24 cellular contexts compared by ENCODE assay signal in the genomic region with DNA sequence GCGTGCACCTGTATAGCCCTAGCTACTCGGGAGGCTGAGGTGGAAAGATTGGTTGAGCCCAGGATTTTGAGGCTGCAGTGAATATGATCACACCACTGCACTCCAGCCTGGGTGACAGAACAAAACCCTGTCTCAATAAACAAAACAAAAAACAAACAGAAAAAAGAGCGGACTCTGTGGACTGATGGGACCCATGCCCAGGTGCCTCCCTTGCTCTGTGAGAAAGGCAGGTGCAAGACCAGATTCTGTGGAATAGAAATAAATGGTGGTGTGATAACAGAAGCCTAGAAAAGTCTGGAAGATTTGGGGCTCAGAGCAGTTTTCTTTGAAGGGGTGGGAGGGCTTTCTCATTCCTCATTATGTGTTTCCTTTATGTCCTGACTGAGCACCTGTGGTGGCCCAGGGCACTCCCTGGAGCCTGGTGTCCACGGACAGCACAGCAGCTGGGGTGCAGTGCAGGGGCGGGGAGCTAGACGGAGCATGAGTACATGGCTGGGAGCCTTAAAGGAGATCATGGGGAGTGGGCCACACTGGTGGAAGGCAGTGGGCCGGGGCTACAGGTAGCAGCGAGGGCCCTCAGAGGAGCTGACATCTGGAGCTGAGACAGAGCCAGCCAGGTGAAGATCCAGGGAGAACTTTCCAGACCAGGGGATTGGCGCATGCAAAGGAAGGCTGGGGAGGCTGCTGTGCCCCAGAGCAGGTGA. TPM values are rescaled to one million over a fixed set of nuclear protein-coding genes. Genes with fewer than 3 reads are reported as not detected.
A peak's percentile ranks its signal among the peaks of the same experiment; 100 is the strongest.
DNase-seq lines count a peak whose midpoint lies in the region; ATAC-seq and TF ChIP-seq lines count a peak whose summit lies in the region.
"Had no signal": no experiment of that assay in that cellular context is flagged by ENCODE, and none has a peak within 500 bp of the region (broad histone marks: within the 10 kb centered on the region; RNA-seq: fewer than 3 reads in every experiment).

No MANE protein-coding gene starts in this region.

- H3K27me3 Mint-ChIP-seq in activated CD8-positive, alpha-beta T cell treated with anti-CD3 and anti-CD28 coated beads, Interleukin-2, amount 10 ng/mL, durations not matched to agents 7 days and 5 days (ENCODE audit: low read depth): no peaks in the 10 kb centered on the region
- no peaks in the 10 kb centered on the region for H3K27me3 Mint-ChIP-seq in activated CD8-positive, alpha-beta T cell treated with anti-CD3 and anti-CD28 coated beads for 36 hours
- H3K27me3 Mint-ChIP-seq in nephron progenitor cell (ENCODE audit: low read depth, poor library complexity) (no peaks in the 10 kb centered on the region), type B pancreatic cell (no peaks in the 10 kb centered on the region)
- no peaks in the 10 kb centered on the region for H3K27me3 Mint-ChIP-seq in natural killer cell treated with Interleukin-12 subunit alpha and Interleukin-12 subunit beta and Interleukin-15 and Interleukin-18, amount 100 ng/mL, for 72 hours
- H3K27me3 Mint-ChIP-seq: B cell had no signal

- peak overlapping the region; percentile 34 for H3K27ac Mint-ChIP-seq in activated CD8-positive, alpha-beta T cell treated with anti-CD3 and anti-CD28 coated beads, Interleukin-2, amount 10 ng/mL, durations not matched to agents 7 days and 5 days
- no peak overlapping the region for H3K27ac Mint-ChIP-seq in activated CD8-positive, alpha-beta T cell treated with anti-CD3 and anti-CD28 coated beads for 36 hours
- H3K27ac Mint-ChIP-seq in nephron progenitor cell: peak overlapping the region; percentile 55
- peak overlapping the region; percentile 55 for H3K27ac Mint-ChIP-seq in type B pancreatic cell
- no peak overlapping the region for H3K27ac Mint-ChIP-seq in natural killer cell treated with Interleukin-12 subunit alpha and Interleukin-12 subunit beta and Interleukin-15 and Interleukin-18, amount 100 ng/mL, for 72 hours
- H3K27ac Mint-ChIP-seq: B cell; CD8-positive, alpha-beta T cell had no signal

- no peak for DNase-seq in activated CD8-positive, alpha-beta T cell treated with anti-CD3 and anti-CD28 coated beads, Interleukin-2, amount 10 ng/mL, durations not matched to agents 7 days and 5 days
- no peak for DNase-seq in activated CD8-positive, alpha-beta T cell treated with anti-CD3 and anti-CD28 coated beads for 36 hours
- DNase-seq in nephron progenitor cell (no peak), type B pancreatic cell (ENCODE audit: extremely low spot score, unreplicated experiment) (no peak), NCI-H1092 (lab: John Stamatoyannopoulos, UW) (no peak), SKM-1 treated with dmso at 0.1 percent for 144 hours (lab: John Stamatoyannopoulos, UW; ENCODE audit: unreplicated experiment) (no peak)
- DNase-seq in natural killer cell treated with Interleukin-12 subunit alpha and Interleukin-12 subunit beta and Interleukin-15 and Interleukin-18, amount 100 ng/mL, for 72 hours (ENCODE audit: low spot score): no peak
- DNase-seq: Caco-2; CD8-positive, alpha-beta T cell; DMS79 treated with DMSO at 0.1 percent for 48 hours; Karpas-422; NCI-H1092 treated with DMSO at 0.1 percent for 48 hours; NCI-H1436; NCI-H187; NCI-H2081 treated with DMSO at 0.1 percent for 48 hours; NCI-H2171 treated with DMSO at 0.1 percent for 48 hours; NCI-H524; NCI-H774; SIG-M5 had no signal

- H3K4me3 Mint-ChIP-seq in activated CD8-positive, alpha-beta T cell treated with anti-CD3 and anti-CD28 coated beads, Interleukin-2, amount 10 ng/mL, durations not matched to agents 7 days and 5 days: no peak overlapping the region
- H3K4me3 Mint-ChIP-seq in activated CD8-positive, alpha-beta T cell treated with anti-CD3 and anti-CD28 coated beads for 36 hours: no peak overlapping the region
- H3K4me3 Mint-ChIP-seq in nephron progenitor cell: no peak overlapping the region
- H3K4me3 Mint-ChIP-seq in type B pancreatic cell: no peak overlapping the region
- no peak overlapping the region for H3K4me3 Mint-ChIP-seq in natural killer cell treated with Interleukin-12 subunit alpha and Interleukin-12 subunit beta and Interleukin-15 and Interleukin-18, amount 100 ng/mL, for 72 hours
- H3K4me3 Mint-ChIP-seq: B cell; CD8-positive, alpha-beta T cell had no signal

- H3K9me3 Mint-ChIP-seq in activated CD8-positive, alpha-beta T cell treated with anti-CD3 and anti-CD28 coated beads, Interleukin-2, amount 10 ng/mL, durations not matched to agents 7 days and 5 days (ENCODE audit: insufficient read depth): no peaks in the 10 kb centered on the region
- H3K9me3 Mint-ChIP-seq in activated CD8-positive, alpha-beta T cell treated with anti-CD3 and anti-CD28 coated beads for 36 hours: no peaks in the 10 kb centered on the region
- H3K9me3 Mint-ChIP-seq in nephron progenitor cell: peaks cover 2% of the 10 kb centered on the region
- H3K9me3 Mint-ChIP-seq in type B pancreatic cell: no peaks in the 10 kb centered on the region
- no peaks in the 10 kb centered on the region for H3K9me3 Mint-ChIP-seq in natural killer cell treated with Interleukin-12 subunit alpha and Interleukin-12 subunit beta and Interleukin-15 and Interleukin-18, amount 100 ng/mL, for 72 hours
- H3K9me3 Mint-ChIP-seq: CD8-positive, alpha-beta T cell had no signal

- H3K36me3 Mint-ChIP-seq in activated CD8-positive, alpha-beta T cell treated with anti-CD3 and anti-CD28 coated beads, Interleukin-2, amount 10 ng/mL, durations not matched to agents 7 days and 5 days (ENCODE audit: low read depth): peaks cover 51% of the 10 kb centered on the region
- peaks cover 37% of the 10 kb centered on the region for H3K36me3 Mint-ChIP-seq in activated CD8-positive, alpha-beta T cell treated with anti-CD3 and anti-CD28 coated beads for 36 hours (ENCODE audit: low read depth)
- peaks cover 57% of the 10 kb centered on the region for H3K36me3 Mint-ChIP-seq in nephron progenitor cell (ENCODE audit: low read depth)
- H3K36me3 Mint-ChIP-seq in type B pancreatic cell: peaks cover 16% of the 10 kb centered on the region
- H3K36me3 Mint-ChIP-seq in natural killer cell treated with Interleukin-12 subunit alpha and Interleukin-12 subunit beta and Interleukin-15 and Interleukin-18, amount 100 ng/mL, for 72 hours: peaks cover 4% of the 10 kb centered on the region

- ATAC-seq in activated CD8-positive, alpha-beta T cell treated with anti-CD3 and anti-CD28 coated beads, Interleukin-2, amount 10 ng/mL, durations not matched to agents 7 days and 5 days: no peak
- ATAC-seq in activated CD8-positive, alpha-beta T cell treated with anti-CD3 and anti-CD28 coated beads for 36 hours: no peak
- ATAC-seq in natural killer cell treated with Interleukin-12 subunit alpha and Interleukin-12 subunit beta and Interleukin-15 and Interleukin-18, amount 100 ng/mL, for 72 hours: no peak
- ATAC-seq: CD8-positive, alpha-beta T cell; HepG2 had no signal

- intact Hi-C loops in activated CD8-positive, alpha-beta T cell treated with anti-CD3 and anti-CD28 coated beads for 36 hours (cut with micrococcal nuclease): no loop called here

- CTCF ChIA-PET in activated CD8-positive, alpha-beta T cell treated with anti-CD3 and anti-CD28 coated beads, Interleukin-2, amount 10 ng/mL, durations not matched to agents 7 days and 5 days (lab: Charles Lee): interaction anchor here (1.2 kb wide), 1 partner anchor 98 kb away, joined by 4 read pairs; no protein-coding TSS in a partner anchor
- CTCF ChIA-PET in activated CD8-positive, alpha-beta T cell treated with anti-CD3 and anti-CD28 coated beads for 36 hours (lab: Charles Lee): interaction anchor here (1.4 to 2.9 kb wide), 2 partner anchors 10 to 98 kb away, joined by 3 to 10 read pairs; no protein-coding TSS in a partner anchor

- peak overlapping the region; percentile 54 for H3K27ac ChIP-seq in cingulate gyrus (ENCODE audit: low read depth, low read length)
- H3K27ac ChIP-seq: 22Rv1, C4-2B had no signal

- TF ChIP-seq CTCF in activated CD8-positive, alpha-beta T cell treated with anti-CD3 and anti-CD28 coated beads for 36 hours (IDR thresholded peaks at IDR 0.05): no peak
- TF ChIP-seq CTCF in nephron progenitor cell (IDR thresholded peaks at IDR 0.05) (no peak), type B pancreatic cell (conservative IDR thresholded peaks at IDR 0.05) (no peak)

- peaks cover 7% of the 10 kb centered on the region for H3K4me1 Mint-ChIP-seq in activated CD8-positive, alpha-beta T cell treated with anti-CD3 and anti-CD28 coated beads, Interleukin-2, amount 10 ng/mL, durations not matched to agents 7 days and 5 days (ENCODE audit: low read depth)
- peaks cover 7% of the 10 kb centered on the region for H3K4me1 Mint-ChIP-seq in activated CD8-positive, alpha-beta T cell treated with anti-CD3 and anti-CD28 coated beads for 36 hours (ENCODE audit: low read depth)
- H3K4me1 Mint-ChIP-seq in nephron progenitor cell (peaks cover 7% of the 10 kb centered on the region), type B pancreatic cell (ENCODE audit: unreplicated experiment) (no peaks in the 10 kb centered on the region)
- no peaks in the 10 kb centered on the region for H3K4me1 Mint-ChIP-seq in natural killer cell treated with Interleukin-12 subunit alpha and Interleukin-12 subunit beta and Interleukin-15 and Interleukin-18, amount 100 ng/mL, for 72 hours (ENCODE audit: low read depth in 2 of 2)
- H3K4me1 Mint-ChIP-seq: B cell had no signal

- POLR2A ChIA-PET in activated CD8-positive, alpha-beta T cell treated with anti-CD3 and anti-CD28 coated beads, Interleukin-2, amount 10 ng/mL, durations not matched to agents 7 days and 5 days (lab: Charles Lee): no interaction called here
- POLR2A ChIA-PET in activated CD8-positive, alpha-beta T cell treated with anti-CD3 and anti-CD28 coated beads for 36 hours (lab: Charles Lee): interaction anchor here (1.6 kb wide), 1 partner anchor 10 kb away, joined by 3 read pairs; no protein-coding TSS in a partner anchor

RNA-seq across cellular contexts. Expression of a gene that starts 15.4 kb away (rescaled TPM):
- 1 to 10 TPM; 2.4 to 2.8 TPM for total RNA-seq in activated CD8-positive, alpha-beta T cell treated with anti-CD3 and anti-CD28 coated beads, Interleukin-2, amount 10 ng/mL, durations not matched to agents 7 days and 5 days
- total RNA-seq in activated CD8-positive, alpha-beta T cell treated with anti-CD3 and anti-CD28 coated beads for 36 hours: 1 to 10 TPM; 2.9 to 3.0 TPM
- total RNA-seq in type B pancreatic cell (ENCODE audit: low replicate concordance): 4.5 and 4.9 TPM in 2 replicates
- total RNA-seq in natural killer cell treated with Interleukin-12 subunit alpha and Interleukin-12 subunit beta and Interleukin-15 and Interleukin-18, amount 100 ng/mL, for 72 hours: 1 to 10 TPM in 1 of 2 donors, under 1 TPM in 1; 0.95 to 2.1 TPM

RNA-seq across cellular contexts. Expression of a gene that starts 15.6 kb away (rescaled TPM):
- 10 to 100 TPM; 89.3 to 95.7 TPM for total RNA-seq in activated CD8-positive, alpha-beta T cell treated with anti-CD3 and anti-CD28 coated beads, Interleukin-2, amount 10 ng/mL, durations not matched to agents 7 days and 5 days
- total RNA-seq in activated CD8-positive, alpha-beta T cell treated with anti-CD3 and anti-CD28 coated beads for 36 hours: 10 to 100 TPM; 87.6 to 95.3 TPM
- total RNA-seq in type B pancreatic cell (ENCODE audit: low replicate concordance): 64.3 and 83.6 TPM in 2 replicates
- 10 to 100 TPM; 69.2 to 81.4 TPM for total RNA-seq in natural killer cell treated with Interleukin-12 subunit alpha and Interleukin-12 subunit beta and Interleukin-15 and Interleukin-18, amount 100 ng/mL, for 72 hours

Comparison
In these comparisons a context has a peak if more than half of its experiments do, and no peak if none do; other contexts are left out.
1. H3K27ac Mint-ChIP-seq: peak in activated CD8-positive, alpha-beta T cell treated with anti-CD3 and anti-CD28 coated beads, Interleukin-2, amount 10 ng/mL, durations not matched to agents 7 days and 5 days (single experiment), nephron progenitor cell (single experiment) and type B pancreatic cell (single experiment); none in activated CD8-positive, alpha-beta T cell treated with anti-CD3 and anti-CD28 coated beads for 36 hours (single experiment) and natural killer cell treated with Interleukin-12 subunit alpha and Interleukin-12 subunit beta and Interleukin-15 and Interleukin-18, amount 100 ng/mL, for 72 hours (0 of 2).